In the genomic region with DNA sequence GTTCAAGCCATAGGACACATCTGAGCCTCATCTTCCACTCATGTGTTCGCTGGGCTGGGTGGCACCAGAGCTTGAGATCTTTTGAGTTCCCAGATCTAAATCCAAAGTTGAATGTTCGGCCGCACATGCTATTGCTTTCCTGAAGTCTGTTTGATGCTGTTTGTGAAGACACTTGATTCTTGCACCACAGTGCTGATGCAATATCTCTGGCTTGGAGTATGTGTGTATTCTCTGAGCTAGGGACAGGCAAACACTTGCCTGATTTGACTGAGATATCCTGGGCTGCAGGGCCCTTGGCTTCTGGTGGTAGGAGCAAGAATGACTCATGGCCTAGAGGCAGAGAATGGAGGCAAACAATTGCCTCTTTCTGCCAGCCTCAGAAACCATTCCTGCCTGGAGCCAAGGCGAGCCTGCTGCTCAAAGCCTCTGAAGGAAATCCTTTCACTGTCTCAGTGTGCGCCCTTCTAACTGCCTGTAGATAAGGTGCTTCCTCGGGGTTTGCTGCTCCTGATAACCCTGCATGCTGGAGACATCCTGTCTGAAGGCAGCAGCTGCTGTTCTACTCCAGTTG, we compare ENCODE assay signal across 1 cellular context.
TF ChIP-seq lines count a peak whose summit lies in the region.

No MANE protein-coding gene starts in this region.

TF ChIP-seq in K562, 482 proteins besides CTCF, POLR2A, EP300 and RAD21 (continued from another document and continues in another):
- TF ChIP-seq, protein P1, sequence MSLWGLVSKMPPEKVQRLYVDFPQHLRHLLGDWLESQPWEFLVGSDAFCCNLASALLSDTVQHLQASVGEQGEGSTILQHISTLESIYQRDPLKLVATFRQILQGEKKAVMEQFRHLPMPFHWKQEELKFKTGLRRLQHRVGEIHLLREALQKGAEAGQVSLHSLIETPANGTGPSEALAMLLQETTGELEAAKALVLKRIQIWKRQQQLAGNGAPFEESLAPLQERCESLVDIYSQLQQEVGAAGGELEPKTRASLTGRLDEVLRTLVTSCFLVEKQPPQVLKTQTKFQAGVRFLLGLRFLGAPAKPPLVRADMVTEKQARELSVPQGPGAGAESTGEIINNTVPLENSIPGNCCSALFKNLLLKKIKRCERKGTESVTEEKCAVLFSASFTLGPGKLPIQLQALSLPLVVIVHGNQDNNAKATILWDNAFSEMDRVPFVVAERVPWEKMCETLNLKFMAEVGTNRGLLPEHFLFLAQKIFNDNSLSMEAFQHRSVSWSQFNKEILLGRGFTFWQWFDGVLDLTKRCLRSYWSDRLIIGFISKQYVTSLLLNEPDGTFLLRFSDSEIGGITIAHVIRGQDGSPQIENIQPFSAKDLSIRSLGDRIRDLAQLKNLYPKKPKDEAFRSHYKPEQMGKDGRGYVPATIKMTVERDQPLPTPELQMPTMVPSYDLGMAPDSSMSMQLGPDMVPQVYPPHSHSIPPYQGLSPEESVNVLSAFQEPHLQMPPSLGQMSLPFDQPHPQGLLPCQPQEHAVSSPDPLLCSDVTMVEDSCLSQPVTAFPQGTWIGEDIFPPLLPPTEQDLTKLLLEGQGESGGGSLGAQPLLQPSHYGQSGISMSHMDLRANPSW (CRISPR knock-in tag; IDR thresholded peaks at IDR 0.05), result no peak
- TF ChIP-seq ZBTB8A (IDR thresholded peaks at IDR 0.05; ENCODE audit: partially characterized antibody) (no peak), FOXK2 (conservative IDR thresholded peaks at IDR 0.05 in 1 of 2, IDR thresholded peaks at IDR 0.05 in 1 of 2; ENCODE audit: low read depth in 2 of 2) (no peak), OTX1 (CRISPR knock-in tag; IDR thresholded peaks at IDR 0.05) (no peak), ATF4 (CRISPR knock-in tag; IDR thresholded peaks at IDR 0.05) (peak; percentile 96), LCOR (CRISPR knock-in tag; IDR thresholded peaks at IDR 0.05) (no peak), EZH2 (IDR thresholded peaks at IDR 0.05; ENCODE audit: borderline replicate concordance, low read depth, low read length) (no peak), CEBPB (tag; IDR thresholded peaks at IDR 0.05) (peak; percentile 97), JUNB (CRISPR knock-in tag; conservative IDR thresholded peaks at IDR 0.05) (no peak), NR1H2 (CRISPR knock-in tag; IDR thresholded peaks at IDR 0.05) (no peak), ZNF318 (IDR thresholded peaks at IDR 0.05; ENCODE audit: borderline replicate concordance in 1 of 2, low read depth in 1 of 2) (no peak), PTRF (tag; IDR thresholded peaks at IDR 0.05) (no peak), ZNF79 (CRISPR knock-in tag; IDR thresholded peaks at IDR 0.05; ENCODE audit: low read depth) (no peak), ZNF316 (IDR thresholded peaks at IDR 0.05) (no peak), SAFB (IDR thresholded peaks at IDR 0.05; ENCODE audit: borderline replicate concordance, low read depth, low read length) (no peak), SREBF2 (CRISPR knock-in tag; IDR thresholded peaks at IDR 0.05) (no peak), POLR2G (IDR thresholded peaks at IDR 0.05; ENCODE audit: low read depth, low read length) (no peak), NFIX (CRISPR knock-in tag; IDR thresholded peaks at IDR 0.05; ENCODE audit: low read depth) (no peak), MAFK (IDR thresholded peaks at IDR 0.05; ENCODE audit: low read length) (no peak), IFI16 (CRISPR knock-in tag; IDR thresholded peaks at IDR 0.05) (no peak), ELK1 (CRISPR knock-in tag; IDR thresholded peaks at IDR 0.05) (no peak), HOXB6 (CRISPR knock-in tag; IDR thresholded peaks at IDR 0.05; ENCODE audit: borderline replicate concordance) (no peak), SMAD2 (IDR thresholded peaks at IDR 0.05; ENCODE audit: low read depth, low read length) (no peak), PCBP2 (IDR thresholded peaks at IDR 0.05; ENCODE audit: low read depth, low read length, poor library complexity, severe bottlenecking) (no peak), RBM34 (IDR thresholded peaks at IDR 0.05; ENCODE audit: borderline replicate concordance, insufficient read depth, low read length) (no peak), RNF2 (IDR thresholded peaks at IDR 0.05) (peak; percentile 36; the same call in 1 of the 2 replicates), GATA2 (CRISPR knock-in tag; IDR thresholded peaks at IDR 0.05) (peak; percentile 52), MEF2D (tag; conservative IDR thresholded peaks at IDR 0.05; ENCODE audit: low read depth) (no peak), ZNF695 (CRISPR knock-in tag; IDR thresholded peaks at IDR 0.05) (no peak), XRCC4 (IDR thresholded peaks at IDR 0.05; ENCODE audit: extremely low read depth, insufficient read depth, insufficient read length) (no peak), CBFA2T2 (conservative IDR thresholded peaks at IDR 0.05) (peak; percentile 78), ATF7 (IDR thresholded peaks at IDR 0.05) (peak; percentile 79; the same call in 1 of the 2 replicates), NCOA1 (IDR thresholded peaks at IDR 0.05; ENCODE audit: low read depth) (no peak), ZNF253 (CRISPR knock-in tag; conservative IDR thresholded peaks at IDR 0.05) (no peak), FOS (IDR thresholded peaks at IDR 0.05; ENCODE audit: extremely low read depth, insufficient read length) (no peak), CEBPG (CRISPR knock-in tag; IDR thresholded peaks at IDR 0.05) (peak; percentile 90), CEBPG (tag; conservative IDR thresholded peaks at IDR 0.05 in 1 of 2, IDR thresholded peaks at IDR 0.05 in 1 of 2) (peak; percentile 98 to 99), HIVEP1 (CRISPR knock-in tag; IDR thresholded peaks at IDR 0.05) (no peak), TEAD2 (tag; IDR thresholded peaks at IDR 0.05) (no peak), ZNF507 (tag; conservative IDR thresholded peaks at IDR 0.05) (no peak), ZNF311 (CRISPR knock-in tag; IDR thresholded peaks at IDR 0.05) (0 out of 2 replicates have a peak, but pooled peaks have one; percentile 19), RBM14 (IDR thresholded peaks at IDR 0.05; ENCODE audit: borderline replicate concordance, insufficient read depth, low read depth, low read length) (no peak), NRF1 (conservative IDR thresholded peaks at IDR 0.05 in 1 of 2, IDR thresholded peaks at IDR 0.05 in 1 of 2) (no peak), U2AF1 (optimal IDR thresholded peaks at IDR 0.05; ENCODE audit: low read depth, low read length) (no peak), TOE1 (IDR thresholded peaks at IDR 0.05; ENCODE audit: borderline replicate concordance) (no peak), TOE1 (CRISPR knock-in tag; IDR thresholded peaks at IDR 0.05; ENCODE audit: borderline replicate concordance, low read depth) (no peak), RAD51 (IDR thresholded peaks at IDR 0.05; ENCODE audit: borderline replicate concordance, low read depth) (no peak)
- TF ChIP-seq, protein P2, sequence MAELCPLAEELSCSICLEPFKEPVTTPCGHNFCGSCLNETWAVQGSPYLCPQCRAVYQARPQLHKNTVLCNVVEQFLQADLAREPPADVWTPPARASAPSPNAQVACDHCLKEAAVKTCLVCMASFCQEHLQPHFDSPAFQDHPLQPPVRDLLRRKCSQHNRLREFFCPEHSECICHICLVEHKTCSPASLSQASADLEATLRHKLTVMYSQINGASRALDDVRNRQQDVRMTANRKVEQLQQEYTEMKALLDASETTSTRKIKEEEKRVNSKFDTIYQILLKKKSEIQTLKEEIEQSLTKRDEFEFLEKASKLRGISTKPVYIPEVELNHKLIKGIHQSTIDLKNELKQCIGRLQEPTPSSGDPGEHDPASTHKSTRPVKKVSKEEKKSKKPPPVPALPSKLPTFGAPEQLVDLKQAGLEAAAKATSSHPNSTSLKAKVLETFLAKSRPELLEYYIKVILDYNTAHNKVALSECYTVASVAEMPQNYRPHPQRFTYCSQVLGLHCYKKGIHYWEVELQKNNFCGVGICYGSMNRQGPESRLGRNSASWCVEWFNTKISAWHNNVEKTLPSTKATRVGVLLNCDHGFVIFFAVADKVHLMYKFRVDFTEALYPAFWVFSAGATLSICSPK (IDR thresholded peaks at IDR 0.05; ENCODE audit: borderline replicate concordance), result no peak
- TF ChIP-seq, protein P3, sequence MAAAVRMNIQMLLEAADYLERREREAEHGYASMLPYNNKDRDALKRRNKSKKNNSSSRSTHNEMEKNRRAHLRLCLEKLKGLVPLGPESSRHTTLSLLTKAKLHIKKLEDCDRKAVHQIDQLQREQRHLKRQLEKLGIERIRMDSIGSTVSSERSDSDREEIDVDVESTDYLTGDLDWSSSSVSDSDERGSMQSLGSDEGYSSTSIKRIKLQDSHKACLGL (CRISPR knock-in tag; IDR thresholded peaks at IDR 0.05; ENCODE audit: borderline replicate concordance, poor library complexity, severe bottlenecking), result no peak
- TF ChIP-seq, protein P4, sequence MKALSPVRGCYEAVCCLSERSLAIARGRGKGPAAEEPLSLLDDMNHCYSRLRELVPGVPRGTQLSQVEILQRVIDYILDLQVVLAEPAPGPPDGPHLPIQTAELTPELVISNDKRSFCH (CRISPR knock-in tag; IDR thresholded peaks at IDR 0.05), result no peak
- TF ChIP-seq, protein P4 (tag; IDR thresholded peaks at IDR 0.05), result no peak
- TF ChIP-seq, protein P5, sequence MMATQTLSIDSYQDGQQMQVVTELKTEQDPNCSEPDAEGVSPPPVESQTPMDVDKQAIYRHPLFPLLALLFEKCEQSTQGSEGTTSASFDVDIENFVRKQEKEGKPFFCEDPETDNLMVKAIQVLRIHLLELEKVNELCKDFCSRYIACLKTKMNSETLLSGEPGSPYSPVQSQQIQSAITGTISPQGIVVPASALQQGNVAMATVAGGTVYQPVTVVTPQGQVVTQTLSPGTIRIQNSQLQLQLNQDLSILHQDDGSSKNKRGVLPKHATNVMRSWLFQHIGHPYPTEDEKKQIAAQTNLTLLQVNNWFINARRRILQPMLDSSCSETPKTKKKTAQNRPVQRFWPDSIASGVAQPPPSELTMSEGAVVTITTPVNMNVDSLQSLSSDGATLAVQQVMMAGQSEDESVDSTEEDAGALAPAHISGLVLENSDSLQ (IDR thresholded peaks at IDR 0.05), result no peak
